8 cellular contexts compared by ENCODE assay signal in genomic region chr7:151080091-151080521, GRCh38. TPM values are rescaled to one million over a fixed set of nuclear protein-coding genes. Genes with fewer than 3 reads are reported as not detected.
DNase-seq lines count a peak whose midpoint lies in the region; ATAC-seq and TF ChIP-seq lines count a peak whose summit lies in the region.

No MANE protein-coding gene starts in this region.

- H3K4me3 ChIP-seq in heart right ventricle = peak overlapping the region; percentile 45 to 98 (median 92)
- H3K4me3 ChIP-seq in retinal pigment epithelial cell (ENCODE audit: low read length) = peak overlapping the region; percentile 73

- H3K4me1 ChIP-seq in heart right ventricle = peaks cover 37 to 66% (median 57%) of the 10 kb centered on the region in 9 donors

- H3K27me3 ChIP-seq in heart right ventricle = no peaks in the 10 kb centered on the region

- peak; percentile 6 for DNase-seq in NCI-H2171 treated with DMSO at 0.1 percent for 48 hours (lab: John Stamatoyannopoulos, UW)
- no peak for DNase-seq in NCI-H2171 (lab: John Stamatoyannopoulos, UW)
- DNase-seq in activated CD8-positive, alpha-beta T cell treated with anti-CD3 and anti-CD28 coated beads for 36 hours = no peak
- no peak for DNase-seq in heart right ventricle
- no peak for DNase-seq in retinal pigment epithelial cell (ENCODE audit: low read depth)
- DNase-seq in midbrain (lab: John Stamatoyannopoulos, UW) = no peak
- DNase-seq in DMS153 treated with DMSO at 0.1 percent for 48 hours (lab: John Stamatoyannopoulos, UW; ENCODE audit: unreplicated experiment) = no peak

- H3K9me3 ChIP-seq in heart right ventricle = no peaks in the 10 kb centered on the region

- POLR2A ChIA-PET in activated CD8-positive, alpha-beta T cell treated with anti-CD3 and anti-CD28 coated beads for 36 hours (lab: Charles Lee) = interaction anchor here (1.2 kb wide), 1 partner anchor 11 kb away, joined by 3 read pairs; no protein-coding TSS in a partner anchor

- H3K4me3 Mint-ChIP-seq in activated CD8-positive, alpha-beta T cell treated with anti-CD3 and anti-CD28 coated beads for 36 hours = peak overlapping the region; percentile 83

- peak overlapping the region; percentile 86 to 98 (median 96) for H3K27ac ChIP-seq in heart right ventricle

- intact Hi-C loops in activated CD8-positive, alpha-beta T cell treated with anti-CD3 and anti-CD28 coated beads for 36 hours (cut with micrococcal nuclease) = no loop called here
- intact Hi-C loops in heart right ventricle (cut with DNase I) = loop anchor here in 5 of 10 donors (2.0 kb wide), 1 partner anchor 21 kb away; the partner anchor contains the start of gene SLC4A2 (in 5 of the 5)

- CTCF ChIA-PET in activated CD8-positive, alpha-beta T cell treated with anti-CD3 and anti-CD28 coated beads for 36 hours (lab: Charles Lee) = interaction anchor here (0.7 to 1.2 kb wide), 4 partner anchors 11 to 63 kb away, joined by 3 to 6 read pairs (median 3); no protein-coding TSS in a partner anchor

- peaks cover 21% of the 10 kb centered on the region for H3K36me3 Mint-ChIP-seq in activated CD8-positive, alpha-beta T cell treated with anti-CD3 and anti-CD28 coated beads for 36 hours (ENCODE audit: low read depth)

- peak; percentile 8 for TF ChIP-seq CTCF in activated CD8-positive, alpha-beta T cell treated with anti-CD3 and anti-CD28 coated beads for 36 hours (IDR thresholded peaks at IDR 0.05)
- TF ChIP-seq CTCF in heart right ventricle (IDR thresholded peaks at IDR 0.05) (no peak), retinal pigment epithelial cell (conservative IDR thresholded peaks at IDR 0.05; ENCODE audit: low read depth, low read length) (no peak)

- H3K9me3 Mint-ChIP-seq in activated CD8-positive, alpha-beta T cell treated with anti-CD3 and anti-CD28 coated beads for 36 hours = no peaks in the 10 kb centered on the region

- H3K4me1 Mint-ChIP-seq in activated CD8-positive, alpha-beta T cell treated with anti-CD3 and anti-CD28 coated beads for 36 hours (ENCODE audit: low read depth) = peaks cover 33% of the 10 kb centered on the region

- H3K36me3 ChIP-seq in heart right ventricle = peaks cover 0 to 28% (median 11%) of the 10 kb centered on the region in 9 donors

- 0% methylated on average over 29 to 30 of the region's 30 CpGs for WGBS in heart right ventricle, 2 donors

- peak; percentile 4 for ATAC-seq in HG03460 (IDR thresholded peaks at IDR 0.05; ENCODE audit: unreplicated experiment)
- ATAC-seq in activated CD8-positive, alpha-beta T cell treated with anti-CD3 and anti-CD28 coated beads for 36 hours = peak; percentile 0
- ATAC-seq in heart right ventricle = peak; percentile 0 to 8 (median 2)

- H3K27ac Mint-ChIP-seq in activated CD8-positive, alpha-beta T cell treated with anti-CD3 and anti-CD28 coated beads for 36 hours = peak overlapping the region; percentile 80

- peaks cover 5% of the 10 kb centered on the region for H3K27me3 Mint-ChIP-seq in activated CD8-positive, alpha-beta T cell treated with anti-CD3 and anti-CD28 coated beads for 36 hours

RNA-seq across cellular contexts. Expression of gene FASTK, which starts 0.5 kb away (rescaled TPM):
- total RNA-seq in activated CD8-positive, alpha-beta T cell treated with anti-CD3 and anti-CD28 coated beads for 36 hours = 10 to 100 TPM; 54.0 to 59.4 TPM
- total RNA-seq in heart right ventricle = 100 to 1,000 TPM in 1 of 10 donors, 10 to 100 TPM in 9; 65.0 to 107 (median 75.6) TPM
- polyA plus RNA-seq in heart right ventricle = 100 to 1,000 TPM in 1 of 2 donors, 10 to 100 TPM in 1; 82.7 to 246 TPM

RNA-seq across cellular contexts. Expression of gene TMUB1, which starts 3.2 kb away (rescaled TPM):
- 10 to 100 TPM; 59.7 to 64.2 TPM for total RNA-seq in activated CD8-positive, alpha-beta T cell treated with anti-CD3 and anti-CD28 coated beads for 36 hours
- 10 to 100 TPM; 18.5 to 40.3 (median 23.4) TPM for total RNA-seq in heart right ventricle
- polyA plus RNA-seq in heart right ventricle = 10 to 100 TPM; 79.4 to 88.2 TPM

RNA-seq across cellular contexts. Expression of gene AGAP3, which starts 6.2 kb away (rescaled TPM):
- 10 to 100 TPM; 20.6 to 22.0 TPM for total RNA-seq in activated CD8-positive, alpha-beta T cell treated with anti-CD3 and anti-CD28 coated beads for 36 hours
- 10 to 100 TPM; 40.5 to 93.4 (median 50.3) TPM for total RNA-seq in heart right ventricle
- polyA plus RNA-seq in heart right ventricle = 10 to 100 TPM; 40.2 to 67.5 TPM

RNA-seq across cellular contexts. Expression of gene SLC4A2, which starts 20.7 kb away (rescaled TPM):
- total RNA-seq in activated CD8-positive, alpha-beta T cell treated with anti-CD3 and anti-CD28 coated beads for 36 hours = 10 to 100 TPM; 42.7 to 46.1 TPM
- total RNA-seq in heart right ventricle = 10 to 100 TPM; 36.0 to 80.5 (median 47.6) TPM
- 100 to 1,000 TPM; 101 to 109 TPM for polyA plus RNA-seq in heart right ventricle

RNA-seq across cellular contexts. Expression of gene CDK5, which starts 22.4 kb away (rescaled TPM):
- total RNA-seq in activated CD8-positive, alpha-beta T cell treated with anti-CD3 and anti-CD28 coated beads for 36 hours = 10 to 100 TPM in 1 of 2 experiments, 1 to 10 TPM in 1; 9.9 to 10.4 TPM
- total RNA-seq in heart right ventricle = 10 to 100 TPM in 1 of 10 donors, 1 to 10 TPM in 9; 5.2 to 11.3 (median 7.8) TPM
- 1 to 10 TPM; 5.0 to 7.7 TPM for polyA plus RNA-seq in heart right ventricle
